8 cellular contexts compared by ENCODE assay signal in genomic region chr16:56451753-56452689, GRCh38. TPM values are rescaled to one million over a fixed set of nuclear protein-coding genes. Genes with fewer than 3 reads are reported as not detected.
DNase-seq lines count a peak whose midpoint lies in the region; ATAC-seq, FAIRE-seq and TF ChIP-seq lines count a peak whose summit lies in the region.

No MANE protein-coding gene starts in this region.

- TF ChIP-seq POLR2A in H54 (IDR thresholded peaks at IDR 0.05; ENCODE audit: low read depth, low read length) (no peak), esophagus muscularis mucosa (IDR thresholded peaks at IDR 0.05; ENCODE audit: low read depth) (no peak)

- peak overlapping the region; percentile 84 to 96 (median 95) for H3K27ac Mint-ChIP-seq in naive B cell

- H3K9me3 ChIP-seq in KOPT-K1 (ENCODE audit: insufficient read depth, low read length, poor library complexity, severe bottlenecking) = no peaks in the 10 kb centered on the region
- H3K9me3 ChIP-seq in WERI-Rb-1 (ENCODE audit: severe bottlenecking) = no peaks in the 10 kb centered on the region
- H3K9me3 ChIP-seq in esophagus muscularis mucosa = no peaks in the 10 kb centered on the region

- H3K4me1 Mint-ChIP-seq in naive B cell = peaks cover 27 to 37% (median 34%) of the 10 kb centered on the region in 3 donors

- intact Hi-C loops in esophagus muscularis mucosa (cut with DNase I) = no loop called here

- 7% methylated on average over 28 of the region's 31 CpGs for WGBS in esophagus muscularis mucosa

- peak overlapping the region; percentile 84 for H3K27ac ChIP-seq in KOPT-K1 (ENCODE audit: low read depth, low read length, poor library complexity, severe bottlenecking)
- H3K27ac ChIP-seq in WERI-Rb-1 = peak overlapping the region; percentile 95
- H3K27ac ChIP-seq in esophagus muscularis mucosa (replicated peaks in 1 of 4) = peak overlapping the region; percentile 82 to 89 (median 86)

- peak overlapping the region; percentile 89 to 99 (median 99) for H3K4me3 Mint-ChIP-seq in naive B cell

- peak; percentile 25 to 32 for ATAC-seq in naive B cell (ENCODE audit: low read depth in 2 of 2)

- no peaks in the 10 kb centered on the region for H3K9me3 Mint-ChIP-seq in naive B cell

- peak; percentile 10 for DNase-seq in activated naive CD4-positive, alpha-beta T cell treated with Interleukin-2 at 50 U/mL for 16 hours
- DNase-seq in activated naive CD4-positive, alpha-beta T cell treated with anti-CD3 and anti-CD28 coated beads, Interleukin-2, amount 50 U/mL, for 16 hours = no peak
- DNase-seq in H54 (ENCODE audit: insufficient read length, low spot score) (peak; percentile 14), WERI-Rb-1 (no peak), esophagus muscularis mucosa (ENCODE audit: extremely low spot score) (no peak), naive B cell (no peak), ecto neural progenitor cell (ENCODE audit: low spot score) (no peak)

- TF ChIP-seq CTCF in WERI-Rb-1 (IDR thresholded peaks at IDR 0.05; ENCODE audit: low read depth, low read length) (no peak), esophagus muscularis mucosa (IDR thresholded peaks at IDR 0.05) (no peak)

- H3K4me1 ChIP-seq in esophagus muscularis mucosa = peaks cover 32 to 56% (median 47%) of the 10 kb centered on the region in 4 donors

- peaks cover 21 to 27% of the 10 kb centered on the region in 2 donors for H3K36me3 Mint-ChIP-seq in naive B cell

- H3K27me3 Mint-ChIP-seq in naive B cell = no peaks in the 10 kb centered on the region

- H3K36me3 ChIP-seq in KOPT-K1 (ENCODE audit: insufficient read depth, low read length) (peaks cover 51% of the 10 kb centered on the region), WERI-Rb-1 (peaks cover 49% of the 10 kb centered on the region), esophagus muscularis mucosa (peaks cover 11 to 46% (median 35%) of the 10 kb centered on the region in 4 donors)

- H3K4me3 ChIP-seq in WERI-Rb-1 (ENCODE audit: low read depth, low read length) (peak overlapping the region; percentile 99), esophagus muscularis mucosa (peak overlapping the region; percentile 70 to 96 (median 86))

- FAIRE-seq in H54 (lab: Jason Lieb, UNC) = no peak

- H3K27me3 ChIP-seq in WERI-Rb-1 (ENCODE audit: insufficient read depth, low read depth, severe bottlenecking) = no peaks in the 10 kb centered on the region
- H3K27me3 ChIP-seq in esophagus muscularis mucosa = no peaks in the 10 kb centered on the region

- no peak for TF ChIP-seq EP300 in esophagus muscularis mucosa (IDR thresholded peaks at IDR 0.05)

RNA-seq across cellular contexts. Expression of gene OGFOD1, which starts 0.7 kb away (rescaled TPM):
- 10 to 100 TPM; 18.3 to 47.1 (median 33.1) TPM for total RNA-seq in esophagus muscularis mucosa
- polyA plus RNA-seq in naive B cell (ENCODE audit: low read depth in 6 of 6) = 10 to 100 TPM; 48.7 to 84.1 (median 69.7) TPM

RNA-seq across cellular contexts. Expression of gene NUDT21, which starts 0.9 kb away (rescaled TPM):
- 10 to 100 TPM; 35.5 to 46.7 (median 39.9) TPM for total RNA-seq in esophagus muscularis mucosa
- 10 to 100 TPM; 61.6 to 83.9 (median 71.4) TPM for polyA plus RNA-seq in naive B cell (ENCODE audit: low read depth in 6 of 6)

RNA-seq across cellular contexts. Expression of gene AMFR, which starts 26.7 kb away (rescaled TPM):
- total RNA-seq in esophagus muscularis mucosa = 100 to 1,000 TPM; 150 to 205 (median 179) TPM
- 100 to 1,000 TPM in 3 of 6 donors, 10 to 100 TPM in 3; 54.4 to 290 (median 98.6) TPM for polyA plus RNA-seq in naive B cell (ENCODE audit: low read depth in 6 of 6)

Comparison
In these comparisons a context has a peak if more than half of its experiments do, and no peak if none do; other contexts are left out.
1. DNase-seq: peak in activated naive CD4-positive, alpha-beta T cell treated with Interleukin-2 at 50 U/mL for 16 hours (single experiment) and H54 (single experiment); none in activated naive CD4-positive, alpha-beta T cell treated with anti-CD3 and anti-CD28 coated beads, Interleukin-2, amount 50 U/mL, for 16 hours (single experiment), WERI-Rb-1 (single experiment), esophagus muscularis mucosa (single experiment), naive B cell (single experiment) and ecto neural progenitor cell (single experiment).
2. Peak in every context shown above with its lines, with median percentiles within 50 percentile points of each other: H3K27ac ChIP-seq.